Comparison of ENCODE assay signal across 1 cellular context in the genomic region with DNA sequence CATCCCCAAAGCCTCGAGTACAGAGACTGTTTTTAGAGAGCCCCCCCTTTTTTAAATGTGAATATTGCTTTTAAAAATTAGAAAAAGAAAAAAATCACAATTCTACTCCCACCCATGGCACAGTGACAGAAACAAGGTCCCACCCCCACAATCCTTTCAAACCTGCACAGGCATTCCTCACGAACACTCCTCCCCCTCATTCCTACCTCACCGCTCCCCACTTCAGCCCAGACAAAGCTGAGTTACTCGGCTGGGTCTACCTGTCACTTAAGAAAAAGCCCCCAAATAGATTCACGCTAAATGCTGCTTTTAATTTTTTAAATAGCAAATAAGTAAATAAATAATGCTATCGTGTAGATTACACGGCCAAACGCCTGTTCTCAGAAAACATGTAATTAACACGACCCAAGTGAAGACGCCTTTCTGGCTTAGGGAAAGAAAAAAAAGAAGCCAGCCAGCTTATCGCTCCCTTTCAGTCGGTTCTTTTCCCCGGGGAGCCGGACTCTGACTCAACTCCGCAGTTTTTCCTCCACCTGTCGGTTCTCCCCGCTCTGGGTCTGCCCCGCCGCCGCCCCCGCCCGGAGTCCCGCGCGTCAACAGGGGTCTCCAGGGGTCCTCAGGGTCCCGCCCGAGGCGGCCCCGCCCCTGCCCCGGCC.
TF ChIP-seq lines count a peak whose summit lies in the region.

No MANE protein-coding gene starts in this region.

TF ChIP-seq in WTC11, 78 proteins besides CTCF, POLR2A, EP300 and RAD21 (continued from another document):
- TF ChIP-seq, protein P1, sequence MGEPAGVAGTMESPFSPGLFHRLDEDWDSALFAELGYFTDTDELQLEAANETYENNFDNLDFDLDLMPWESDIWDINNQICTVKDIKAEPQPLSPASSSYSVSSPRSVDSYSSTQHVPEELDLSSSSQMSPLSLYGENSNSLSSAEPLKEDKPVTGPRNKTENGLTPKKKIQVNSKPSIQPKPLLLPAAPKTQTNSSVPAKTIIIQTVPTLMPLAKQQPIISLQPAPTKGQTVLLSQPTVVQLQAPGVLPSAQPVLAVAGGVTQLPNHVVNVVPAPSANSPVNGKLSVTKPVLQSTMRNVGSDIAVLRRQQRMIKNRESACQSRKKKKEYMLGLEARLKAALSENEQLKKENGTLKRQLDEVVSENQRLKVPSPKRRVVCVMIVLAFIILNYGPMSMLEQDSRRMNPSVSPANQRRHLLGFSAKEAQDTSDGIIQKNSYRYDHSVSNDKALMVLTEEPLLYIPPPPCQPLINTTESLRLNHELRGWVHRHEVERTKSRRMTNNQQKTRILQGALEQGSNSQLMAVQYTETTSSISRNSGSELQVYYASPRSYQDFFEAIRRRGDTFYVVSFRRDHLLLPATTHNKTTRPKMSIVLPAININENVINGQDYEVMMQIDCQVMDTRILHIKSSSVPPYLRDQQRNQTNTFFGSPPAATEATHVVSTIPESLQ (CRISPR knock-in tag; IDR thresholded peaks at IDR 0.05): no peak
- TF ChIP-seq ESRRA (CRISPR knock-in tag; IDR thresholded peaks at IDR 0.05; ENCODE audit: borderline replicate concordance): no peak
- TF ChIP-seq, protein P2, sequence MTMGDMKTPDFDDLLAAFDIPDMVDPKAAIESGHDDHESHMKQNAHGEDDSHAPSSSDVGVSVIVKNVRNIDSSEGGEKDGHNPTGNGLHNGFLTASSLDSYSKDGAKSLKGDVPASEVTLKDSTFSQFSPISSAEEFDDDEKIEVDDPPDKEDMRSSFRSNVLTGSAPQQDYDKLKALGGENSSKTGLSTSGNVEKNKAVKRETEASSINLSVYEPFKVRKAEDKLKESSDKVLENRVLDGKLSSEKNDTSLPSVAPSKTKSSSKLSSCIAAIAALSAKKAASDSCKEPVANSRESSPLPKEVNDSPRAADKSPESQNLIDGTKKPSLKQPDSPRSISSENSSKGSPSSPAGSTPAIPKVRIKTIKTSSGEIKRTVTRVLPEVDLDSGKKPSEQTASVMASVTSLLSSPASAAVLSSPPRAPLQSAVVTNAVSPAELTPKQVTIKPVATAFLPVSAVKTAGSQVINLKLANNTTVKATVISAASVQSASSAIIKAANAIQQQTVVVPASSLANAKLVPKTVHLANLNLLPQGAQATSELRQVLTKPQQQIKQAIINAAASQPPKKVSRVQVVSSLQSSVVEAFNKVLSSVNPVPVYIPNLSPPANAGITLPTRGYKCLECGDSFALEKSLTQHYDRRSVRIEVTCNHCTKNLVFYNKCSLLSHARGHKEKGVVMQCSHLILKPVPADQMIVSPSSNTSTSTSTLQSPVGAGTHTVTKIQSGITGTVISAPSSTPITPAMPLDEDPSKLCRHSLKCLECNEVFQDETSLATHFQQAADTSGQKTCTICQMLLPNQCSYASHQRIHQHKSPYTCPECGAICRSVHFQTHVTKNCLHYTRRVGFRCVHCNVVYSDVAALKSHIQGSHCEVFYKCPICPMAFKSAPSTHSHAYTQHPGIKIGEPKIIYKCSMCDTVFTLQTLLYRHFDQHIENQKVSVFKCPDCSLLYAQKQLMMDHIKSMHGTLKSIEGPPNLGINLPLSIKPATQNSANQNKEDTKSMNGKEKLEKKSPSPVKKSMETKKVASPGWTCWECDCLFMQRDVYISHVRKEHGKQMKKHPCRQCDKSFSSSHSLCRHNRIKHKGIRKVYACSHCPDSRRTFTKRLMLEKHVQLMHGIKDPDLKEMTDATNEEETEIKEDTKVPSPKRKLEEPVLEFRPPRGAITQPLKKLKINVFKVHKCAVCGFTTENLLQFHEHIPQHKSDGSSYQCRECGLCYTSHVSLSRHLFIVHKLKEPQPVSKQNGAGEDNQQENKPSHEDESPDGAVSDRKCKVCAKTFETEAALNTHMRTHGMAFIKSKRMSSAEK (CRISPR knock-in tag; IDR thresholded peaks at IDR 0.05; ENCODE audit: borderline replicate concordance): no peak
- TF ChIP-seq FOXP1 (CRISPR knock-in tag; IDR thresholded peaks at IDR 0.05; ENCODE audit: borderline replicate concordance): no peak
- no peak for TF ChIP-seq PRDM15 (CRISPR knock-in tag; IDR thresholded peaks at IDR 0.05)
- TF ChIP-seq, protein P3, sequence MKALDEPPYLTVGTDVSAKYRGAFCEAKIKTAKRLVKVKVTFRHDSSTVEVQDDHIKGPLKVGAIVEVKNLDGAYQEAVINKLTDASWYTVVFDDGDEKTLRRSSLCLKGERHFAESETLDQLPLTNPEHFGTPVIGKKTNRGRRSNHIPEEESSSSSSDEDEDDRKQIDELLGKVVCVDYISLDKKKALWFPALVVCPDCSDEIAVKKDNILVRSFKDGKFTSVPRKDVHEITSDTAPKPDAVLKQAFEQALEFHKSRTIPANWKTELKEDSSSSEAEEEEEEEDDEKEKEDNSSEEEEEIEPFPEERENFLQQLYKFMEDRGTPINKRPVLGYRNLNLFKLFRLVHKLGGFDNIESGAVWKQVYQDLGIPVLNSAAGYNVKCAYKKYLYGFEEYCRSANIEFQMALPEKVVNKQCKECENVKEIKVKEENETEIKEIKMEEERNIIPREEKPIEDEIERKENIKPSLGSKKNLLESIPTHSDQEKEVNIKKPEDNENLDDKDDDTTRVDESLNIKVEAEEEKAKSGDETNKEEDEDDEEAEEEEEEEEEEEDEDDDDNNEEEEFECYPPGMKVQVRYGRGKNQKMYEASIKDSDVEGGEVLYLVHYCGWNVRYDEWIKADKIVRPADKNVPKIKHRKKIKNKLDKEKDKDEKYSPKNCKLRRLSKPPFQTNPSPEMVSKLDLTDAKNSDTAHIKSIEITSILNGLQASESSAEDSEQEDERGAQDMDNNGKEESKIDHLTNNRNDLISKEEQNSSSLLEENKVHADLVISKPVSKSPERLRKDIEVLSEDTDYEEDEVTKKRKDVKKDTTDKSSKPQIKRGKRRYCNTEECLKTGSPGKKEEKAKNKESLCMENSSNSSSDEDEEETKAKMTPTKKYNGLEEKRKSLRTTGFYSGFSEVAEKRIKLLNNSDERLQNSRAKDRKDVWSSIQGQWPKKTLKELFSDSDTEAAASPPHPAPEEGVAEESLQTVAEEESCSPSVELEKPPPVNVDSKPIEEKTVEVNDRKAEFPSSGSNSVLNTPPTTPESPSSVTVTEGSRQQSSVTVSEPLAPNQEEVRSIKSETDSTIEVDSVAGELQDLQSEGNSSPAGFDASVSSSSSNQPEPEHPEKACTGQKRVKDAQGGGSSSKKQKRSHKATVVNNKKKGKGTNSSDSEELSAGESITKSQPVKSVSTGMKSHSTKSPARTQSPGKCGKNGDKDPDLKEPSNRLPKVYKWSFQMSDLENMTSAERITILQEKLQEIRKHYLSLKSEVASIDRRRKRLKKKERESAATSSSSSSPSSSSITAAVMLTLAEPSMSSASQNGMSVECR (CRISPR knock-in tag; IDR thresholded peaks at IDR 0.05; ENCODE audit: borderline replicate concordance): no peak
- no peak for TF ChIP-seq IRF2 (CRISPR knock-in tag; IDR thresholded peaks at IDR 0.05; ENCODE audit: borderline replicate concordance, low read depth)
